20 cellular contexts compared by ENCODE assay signal in genomic region chr1:65949230-65949626, GRCh38.
DNase-seq lines count a peak whose midpoint lies in the region; ATAC-seq and TF ChIP-seq lines count a peak whose summit lies in the region.
"Had no signal": no experiment of that assay in that cellular context is flagged by ENCODE, and none has a peak within 500 bp of the region (broad histone marks: within the 10 kb centered on the region; RNA-seq: fewer than 3 reads in every experiment).

No MANE protein-coding gene starts in this region.

- H4K20me1 ChIP-seq in GM23248 (ENCODE audit: insufficient read depth), result no peaks in the 10 kb centered on the region
- no peaks in the 10 kb centered on the region for H4K20me1 ChIP-seq in PC-3 (ENCODE audit: low read length)

- DNase-seq in GM23248 (peak; percentile 20), PC-3 (no peak), foreskin fibroblast (peak; percentile 38 to 46), upper lobe of left lung (peak in 1 of 2 donors; percentile 33), NCI-H82 treated with DMSO at 0.1 percent for 48 hours (lab: John Stamatoyannopoulos, UW; ENCODE audit: unreplicated experiment) (no peak), 8988T (no peak)
- DNase-seq: activated CD4-positive, alpha-beta T cell treated with anti-CD3 and anti-CD28 coated beads, Interleukin-2, amount 10 ng/mL, durations not matched to agents 7 days and 5 days; activated CD8-positive, alpha-beta memory T cell treated with anti-CD3 and anti-CD28 coated beads, Interleukin-2, amount 50 U/mL, for 4 hours; activated effector memory CD4-positive, alpha-beta T cell treated with Interleukin-2 at 50 U/mL for 16 hours; left ventricle myocardium superior; NCI-H1048; NCI-H2171 treated with DMSO at 0.1 percent for 48 hours; NCI-H69; retina; T-cell had no signal

- intact Hi-C loops in PC-3 (cut with micrococcal nuclease), result loop anchor here (10.0 kb wide), 1 partner anchor 234 kb away; no protein-coding TSS in a partner anchor

- TF ChIP-seq EP300 in upper lobe of left lung (IDR thresholded peaks at IDR 0.05), result no peak

- no peaks in the 10 kb centered on the region for H3K36me3 ChIP-seq in GM23248 (ENCODE audit: low read depth)
- no peaks in the 10 kb centered on the region for H3K36me3 ChIP-seq in PC-3 (ENCODE audit: low read depth, low read length)
- H3K36me3 ChIP-seq in upper lobe of left lung, result no peaks in the 10 kb centered on the region
- H3K36me3 ChIP-seq: cardiac muscle cell, neutrophil had no signal

- BruUV-seq in PC-3 (replicated peaks; lab: Mats Ljungman, UMichigan), result no TSS peak

- 60 to 70% methylated on average over 2 of the region's 2 CpGs for WGBS in GM23248 (ENCODE audit: low coverage in 1 of 2, low lambda C conversion rate in 2 of 2, missing lambda C conversion rate in 2 of 2), 2 experiments
- WGBS in upper lobe of left lung, 2 donors, result 45 to 76% methylated on average over 2 of the region's 2 CpGs

- TF ChIP-seq CTCF in PC-3 (conservative IDR thresholded peaks at IDR 0.05; ENCODE audit: low read depth, low read length) (0 out of 2 replicates have a peak, but pooled peaks have one; percentile 19), foreskin fibroblast (IDR thresholded peaks at IDR 0.05; ENCODE audit: low read depth, low read length) (no peak), upper lobe of left lung (IDR thresholded peaks at IDR 0.05) (no peak)

- H3K9ac ChIP-seq in GM23248 (no peak overlapping the region), PC-3 (ENCODE audit: low read length) (no peak overlapping the region)

- POLR2A ChIA-PET in PC-3 (lab: Charles Lee; ENCODE audit: unreplicated experiment), result no interaction called here

- H3K79me2 ChIP-seq in GM23248 (ENCODE audit: insufficient read depth), result no peaks in the 10 kb centered on the region
- no peaks in the 10 kb centered on the region for H3K79me2 ChIP-seq in PC-3 (ENCODE audit: low read length)

- H3K4me1 ChIP-seq in GM23248 (ENCODE audit: insufficient read depth) (peaks cover 26% of the 10 kb centered on the region), PC-3 (ENCODE audit: insufficient read depth, low read length) (no peaks in the 10 kb centered on the region; the same call in 1 of the 2 replicates), upper lobe of left lung (peaks cover 8 to 19% (median 14%) of the 10 kb centered on the region in 4 donors)

- H3K27ac ChIP-seq in GM23248 (no peak overlapping the region), PC-3 (ENCODE audit: low read length) (no peak overlapping the region), upper lobe of left lung (peak overlapping the region in 2 of 4 donors; percentile 38 to 52)
- H3K27ac ChIP-seq: cardiac muscle cell, epithelial cell of prostate, neutrophil had no signal

- H3K9me2 ChIP-seq in GM23248 (ENCODE audit: insufficient read depth), result no peaks in the 10 kb centered on the region
- H3K9me2 ChIP-seq in PC-3 (replicated peaks; ENCODE audit: low read length), result no peaks in the 10 kb centered on the region

- H3F3A ChIP-seq in GM23248 (ENCODE audit: insufficient read depth) (peaks cover 4% of the 10 kb centered on the region; the same call in 1 of the 2 replicates), PC-3 (ENCODE audit: low read length, unreplicated experiment) (no peaks in the 10 kb centered on the region)

- no peaks in the 10 kb centered on the region for H3K9me3 ChIP-seq in GM23248 (ENCODE audit: low read depth)
- H3K9me3 ChIP-seq in PC-3 (ENCODE audit: low read length), result no peaks in the 10 kb centered on the region
- no peaks in the 10 kb centered on the region for H3K9me3 ChIP-seq in upper lobe of left lung
- H3K9me3 ChIP-seq: neutrophil had no signal

- no peaks in the 10 kb centered on the region for H3K27me3 ChIP-seq in GM23248 (replicated peaks; ENCODE audit: insufficient read depth)
- peaks cover 4% of the 10 kb centered on the region; the same call in 1 of the 2 replicates for H3K27me3 ChIP-seq in PC-3 (ENCODE audit: low read length)
- no peaks in the 10 kb centered on the region for H3K27me3 ChIP-seq in upper lobe of left lung
- H3K27me3 ChIP-seq: cardiac muscle cell, neutrophil had no signal

- H3K4me2 ChIP-seq in GM23248 (ENCODE audit: unreplicated experiment) (no peak overlapping the region), PC-3 (ENCODE audit: low read length) (no peak overlapping the region)

- no peak overlapping the region for H2AFZ ChIP-seq in GM23248
- H2AFZ ChIP-seq in PC-3 (ENCODE audit: low read length), result no peak overlapping the region

- no peak for TF ChIP-seq POLR2A in upper lobe of left lung (IDR thresholded peaks at IDR 0.05)

- ATAC-seq in PC-3, result no peak
- peak; percentile 21 to 31 for ATAC-seq in upper lobe of left lung (ENCODE audit: low FRiP score in 2 of 2)
- ATAC-seq in GM19328 (IDR thresholded peaks at IDR 0.05; ENCODE audit: unreplicated experiment), result no peak
- ATAC-seq: T-cell had no signal

- in situ Hi-C loops in GM23248 (cut with MboI), result loop anchor here (10.0 to 25.0 kb wide), 2 partner anchors 234 to 712 kb away; no protein-coding TSS in a partner anchor

- CTCF ChIA-PET in PC-3 (lab: Charles Lee), result no interaction called here

- H3K4me3 ChIP-seq in GM23248 (no peak overlapping the region), PC-3 (ENCODE audit: low read length) (no peak overlapping the region), foreskin fibroblast (ENCODE audit: low read depth in 1 of 2, low read length in 2 of 2) (no peak overlapping the region), upper lobe of left lung (no peak overlapping the region)
- H3K4me3 ChIP-seq: cardiac muscle cell, K562 had no signal

Comparison
In these comparisons a context has a peak if more than half of its experiments do, and no peak if none do; other contexts are left out.
1. DNase-seq: peak in GM23248 (single experiment) and foreskin fibroblast (2 of 2); none in PC-3 (single experiment), NCI-H82 treated with DMSO at 0.1 percent for 48 hours (single experiment) and 8988T (single experiment).
2. ATAC-seq: peak in upper lobe of left lung (2 of 2); none in PC-3 (single experiment) and GM19328 (single experiment).